1 cellular context compared by ENCODE assay signal in the genomic region with DNA sequence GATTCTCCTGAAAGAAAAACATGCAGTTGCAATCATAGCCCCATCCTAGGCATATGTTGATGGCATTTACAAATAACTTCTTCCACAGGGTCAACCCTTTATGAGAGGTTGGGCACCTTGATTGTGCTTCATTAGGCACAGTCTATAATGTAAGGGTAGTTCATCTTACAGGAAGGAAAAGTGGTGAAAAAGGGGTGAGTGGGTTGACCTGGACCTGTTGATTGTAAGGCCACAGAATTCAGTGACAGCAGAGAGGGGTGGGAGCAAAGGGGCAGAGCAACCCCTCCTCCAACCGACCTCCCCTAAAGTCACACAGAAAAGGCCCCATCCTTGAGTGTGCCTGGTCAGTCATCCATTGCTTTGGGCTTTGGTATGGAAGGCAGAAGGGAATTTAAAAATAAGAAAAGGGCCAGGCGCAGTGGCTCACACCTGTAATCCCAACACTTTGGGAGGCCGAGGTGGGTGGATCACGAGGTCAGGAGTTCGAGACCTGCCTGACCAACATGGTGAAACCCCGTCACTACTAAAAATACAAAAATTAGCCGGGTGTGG.
TF ChIP-seq lines count a peak whose summit lies in the region.

No MANE protein-coding gene starts in this region.

TF ChIP-seq in GM23338, 12 proteins besides CTCF, POLR2A, EP300 and RAD21 (continued from another document):
- TF ChIP-seq ETS1 (IDR thresholded peaks at IDR 0.05) = no peak
- TF ChIP-seq NANOG (IDR thresholded peaks at IDR 0.05; ENCODE audit: borderline replicate concordance) = no peak
- TF ChIP-seq REST (IDR thresholded peaks at IDR 0.05; ENCODE audit: unreplicated experiment) = no peak
- TF ChIP-seq ZNF462 (CRISPR knock-in tag; IDR thresholded peaks at IDR 0.05) = no peak
- no peak for TF ChIP-seq ZNF331 (CRISPR knock-in tag; IDR thresholded peaks at IDR 0.05; ENCODE audit: low read depth)
- TF ChIP-seq JUNB (IDR thresholded peaks at IDR 0.05; ENCODE audit: unreplicated experiment) = no peak
- no peak for TF ChIP-seq ZNF114 (CRISPR knock-in tag; IDR thresholded peaks at IDR 0.05)
